Comparison of ENCODE assay signal across 1 cellular context in the genomic region with DNA sequence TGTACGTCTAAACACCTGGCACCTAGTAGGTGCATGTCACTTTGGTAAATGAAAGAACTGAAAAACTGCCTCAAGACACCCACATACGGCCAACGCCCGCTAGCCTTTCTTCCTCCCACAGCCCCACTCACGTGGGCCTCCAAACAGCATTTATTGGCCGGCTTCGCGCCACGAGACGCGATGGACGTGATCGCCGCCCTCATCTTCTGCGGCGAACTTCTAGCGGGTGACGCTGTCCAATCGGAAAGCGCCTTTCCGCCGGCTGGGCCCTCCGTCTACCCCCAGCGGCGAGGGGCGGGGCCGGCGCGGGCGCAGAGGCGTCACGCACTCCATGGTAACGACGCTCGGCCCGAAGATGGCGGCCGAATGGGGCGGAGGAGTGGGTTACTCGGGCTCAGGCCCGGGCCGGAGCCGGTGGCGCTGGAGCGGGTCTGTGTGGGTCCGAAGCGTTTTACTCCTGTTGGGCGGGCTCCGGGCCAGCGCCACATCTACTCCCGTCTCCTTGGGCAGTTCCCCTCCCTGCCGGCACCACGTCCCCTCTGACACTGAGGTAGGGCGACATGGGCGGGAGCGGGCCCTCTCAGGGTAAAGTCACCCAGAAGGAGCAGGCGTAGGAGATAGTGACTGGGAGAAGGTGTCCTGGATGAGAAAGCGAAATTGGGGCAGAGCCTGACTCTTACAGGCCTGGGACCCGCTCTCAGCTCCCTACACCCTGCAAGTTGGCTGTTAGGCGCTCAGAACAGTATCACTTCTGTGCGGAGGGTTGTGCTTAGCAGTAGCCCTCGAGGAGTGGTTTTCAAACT.
TF ChIP-seq lines count a peak whose summit lies in the region.

A gene with protein sequence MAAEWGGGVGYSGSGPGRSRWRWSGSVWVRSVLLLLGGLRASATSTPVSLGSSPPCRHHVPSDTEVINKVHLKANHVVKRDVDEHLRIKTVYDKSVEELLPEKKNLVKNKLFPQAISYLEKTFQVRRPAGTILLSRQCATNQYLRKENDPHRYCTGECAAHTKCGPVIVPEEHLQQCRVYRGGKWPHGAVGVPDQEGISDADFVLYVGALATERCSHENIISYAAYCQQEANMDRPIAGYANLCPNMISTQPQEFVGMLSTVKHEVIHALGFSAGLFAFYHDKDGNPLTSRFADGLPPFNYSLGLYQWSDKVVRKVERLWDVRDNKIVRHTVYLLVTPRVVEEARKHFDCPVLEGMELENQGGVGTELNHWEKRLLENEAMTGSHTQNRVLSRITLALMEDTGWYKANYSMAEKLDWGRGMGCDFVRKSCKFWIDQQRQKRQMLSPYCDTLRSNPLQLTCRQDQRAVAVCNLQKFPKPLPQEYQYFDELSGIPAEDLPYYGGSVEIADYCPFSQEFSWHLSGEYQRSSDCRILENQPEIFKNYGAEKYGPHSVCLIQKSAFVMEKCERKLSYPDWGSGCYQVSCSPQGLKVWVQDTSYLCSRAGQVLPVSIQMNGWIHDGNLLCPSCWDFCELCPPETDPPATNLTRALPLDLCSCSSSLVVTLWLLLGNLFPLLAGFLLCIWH (plus strand): TSS at position 327 of the 803 bp plus-strand sequence. CDS start 29 bp downstream, at position 356.

TF ChIP-seq in HEK293, 187 proteins besides CTCF, POLR2A, EP300 and RAD21 (continued from another document and continues in another):
- TF ChIP-seq, protein P1, sequence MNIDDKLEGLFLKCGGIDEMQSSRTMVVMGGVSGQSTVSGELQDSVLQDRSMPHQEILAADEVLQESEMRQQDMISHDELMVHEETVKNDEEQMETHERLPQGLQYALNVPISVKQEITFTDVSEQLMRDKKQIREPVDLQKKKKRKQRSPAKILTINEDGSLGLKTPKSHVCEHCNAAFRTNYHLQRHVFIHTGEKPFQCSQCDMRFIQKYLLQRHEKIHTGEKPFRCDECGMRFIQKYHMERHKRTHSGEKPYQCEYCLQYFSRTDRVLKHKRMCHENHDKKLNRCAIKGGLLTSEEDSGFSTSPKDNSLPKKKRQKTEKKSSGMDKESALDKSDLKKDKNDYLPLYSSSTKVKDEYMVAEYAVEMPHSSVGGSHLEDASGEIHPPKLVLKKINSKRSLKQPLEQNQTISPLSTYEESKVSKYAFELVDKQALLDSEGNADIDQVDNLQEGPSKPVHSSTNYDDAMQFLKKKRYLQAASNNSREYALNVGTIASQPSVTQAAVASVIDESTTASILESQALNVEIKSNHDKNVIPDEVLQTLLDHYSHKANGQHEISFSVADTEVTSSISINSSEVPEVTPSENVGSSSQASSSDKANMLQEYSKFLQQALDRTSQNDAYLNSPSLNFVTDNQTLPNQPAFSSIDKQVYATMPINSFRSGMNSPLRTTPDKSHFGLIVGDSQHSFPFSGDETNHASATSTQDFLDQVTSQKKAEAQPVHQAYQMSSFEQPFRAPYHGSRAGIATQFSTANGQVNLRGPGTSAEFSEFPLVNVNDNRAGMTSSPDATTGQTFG (tag by site-specific recombination; IDR thresholded peaks at IDR 0.05; ENCODE audit: borderline replicate concordance) = no peak
- TF ChIP-seq ZNF629 (tag by site-specific recombination; IDR thresholded peaks at IDR 0.05) = no peak
- no peak for TF ChIP-seq ZNF776 (tag by site-specific recombination; IDR thresholded peaks at IDR 0.05; ENCODE audit: borderline replicate concordance)
- TF ChIP-seq, protein P2, sequence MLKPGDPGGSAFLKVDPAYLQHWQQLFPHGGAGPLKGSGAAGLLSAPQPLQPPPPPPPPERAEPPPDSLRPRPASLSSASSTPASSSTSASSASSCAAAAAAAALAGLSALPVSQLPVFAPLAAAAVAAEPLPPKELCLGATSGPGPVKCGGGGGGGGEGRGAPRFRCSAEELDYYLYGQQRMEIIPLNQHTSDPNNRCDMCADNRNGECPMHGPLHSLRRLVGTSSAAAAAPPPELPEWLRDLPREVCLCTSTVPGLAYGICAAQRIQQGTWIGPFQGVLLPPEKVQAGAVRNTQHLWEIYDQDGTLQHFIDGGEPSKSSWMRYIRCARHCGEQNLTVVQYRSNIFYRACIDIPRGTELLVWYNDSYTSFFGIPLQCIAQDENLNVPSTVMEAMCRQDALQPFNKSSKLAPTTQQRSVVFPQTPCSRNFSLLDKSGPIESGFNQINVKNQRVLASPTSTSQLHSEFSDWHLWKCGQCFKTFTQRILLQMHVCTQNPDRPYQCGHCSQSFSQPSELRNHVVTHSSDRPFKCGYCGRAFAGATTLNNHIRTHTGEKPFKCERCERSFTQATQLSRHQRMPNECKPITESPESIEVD (tag by site-specific recombination; IDR thresholded peaks at IDR 0.05) = no peak
- TF ChIP-seq, protein P3, sequence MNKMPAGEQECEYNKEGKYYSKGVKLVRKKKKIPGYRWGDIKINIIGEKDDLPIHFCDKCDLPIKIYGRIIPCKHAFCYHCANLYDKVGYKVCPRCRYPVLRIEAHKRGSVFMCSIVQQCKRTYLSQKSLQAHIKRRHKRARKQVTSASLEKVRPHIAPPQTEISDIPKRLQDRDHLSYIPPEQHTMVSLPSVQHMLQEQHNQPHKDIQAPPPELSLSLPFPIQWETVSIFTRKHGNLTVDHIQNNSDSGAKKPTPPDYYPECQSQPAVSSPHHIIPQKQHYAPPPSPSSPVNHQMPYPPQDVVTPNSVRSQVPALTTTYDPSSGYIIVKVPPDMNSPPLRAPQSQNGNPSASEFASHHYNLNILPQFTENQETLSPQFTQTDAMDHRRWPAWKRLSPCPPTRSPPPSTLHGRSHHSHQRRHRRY (tag by site-specific recombination; IDR thresholded peaks at IDR 0.05) = no peak
- no peak for TF ChIP-seq ZNF211 (tag by site-specific recombination; IDR thresholded peaks at IDR 0.05; ENCODE audit: low read depth)
- TF ChIP-seq ZNF510 (tag by site-specific recombination; IDR thresholded peaks at IDR 0.05; ENCODE audit: insufficient replicate concordance) = no peak
- TF ChIP-seq, protein P4, sequence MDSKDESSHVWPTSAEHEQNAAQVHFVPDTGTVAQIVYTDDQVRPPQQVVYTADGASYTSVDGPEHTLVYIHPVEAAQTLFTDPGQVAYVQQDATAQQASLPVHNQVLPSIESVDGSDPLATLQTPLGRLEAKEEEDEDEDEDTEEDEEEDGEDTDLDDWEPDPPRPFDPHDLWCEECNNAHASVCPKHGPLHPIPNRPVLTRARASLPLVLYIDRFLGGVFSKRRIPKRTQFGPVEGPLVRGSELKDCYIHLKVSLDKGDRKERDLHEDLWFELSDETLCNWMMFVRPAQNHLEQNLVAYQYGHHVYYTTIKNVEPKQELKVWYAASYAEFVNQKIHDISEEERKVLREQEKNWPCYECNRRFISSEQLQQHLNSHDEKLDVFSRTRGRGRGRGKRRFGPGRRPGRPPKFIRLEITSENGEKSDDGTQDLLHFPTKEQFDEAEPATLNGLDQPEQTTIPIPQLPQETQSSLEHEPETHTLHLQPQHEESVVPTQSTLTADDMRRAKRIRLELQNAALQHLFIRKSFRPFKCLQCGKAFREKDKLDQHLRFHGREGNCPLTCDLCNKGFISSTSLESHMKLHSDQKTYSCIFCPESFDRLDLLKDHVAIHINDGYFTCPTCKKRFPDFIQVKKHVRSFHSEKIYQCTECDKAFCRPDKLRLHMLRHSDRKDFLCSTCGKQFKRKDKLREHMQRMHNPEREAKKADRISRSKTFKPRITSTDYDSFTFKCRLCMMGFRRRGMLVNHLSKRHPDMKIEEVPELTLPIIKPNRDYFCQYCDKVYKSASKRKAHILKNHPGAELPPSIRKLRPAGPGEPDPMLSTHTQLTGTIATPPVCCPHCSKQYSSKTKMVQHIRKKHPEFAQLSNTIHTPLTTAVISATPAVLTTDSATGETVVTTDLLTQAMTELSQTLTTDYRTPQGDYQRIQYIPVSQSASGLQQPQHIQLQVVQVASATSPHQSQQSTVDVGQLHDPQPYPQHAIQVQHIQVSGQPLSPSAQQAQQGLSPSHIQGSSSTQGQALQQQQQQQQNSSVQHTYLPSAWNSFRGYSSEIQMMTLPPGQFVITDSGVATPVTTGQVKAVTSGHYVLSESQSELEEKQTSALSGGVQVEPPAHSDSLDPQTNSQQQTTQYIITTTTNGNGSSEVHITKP (tag by site-specific recombination; IDR thresholded peaks at IDR 0.05) = no peak
- no peak for TF ChIP-seq ZBTB48 (tag by site-specific recombination; IDR thresholded peaks at IDR 0.05)
- TF ChIP-seq, protein P5, sequence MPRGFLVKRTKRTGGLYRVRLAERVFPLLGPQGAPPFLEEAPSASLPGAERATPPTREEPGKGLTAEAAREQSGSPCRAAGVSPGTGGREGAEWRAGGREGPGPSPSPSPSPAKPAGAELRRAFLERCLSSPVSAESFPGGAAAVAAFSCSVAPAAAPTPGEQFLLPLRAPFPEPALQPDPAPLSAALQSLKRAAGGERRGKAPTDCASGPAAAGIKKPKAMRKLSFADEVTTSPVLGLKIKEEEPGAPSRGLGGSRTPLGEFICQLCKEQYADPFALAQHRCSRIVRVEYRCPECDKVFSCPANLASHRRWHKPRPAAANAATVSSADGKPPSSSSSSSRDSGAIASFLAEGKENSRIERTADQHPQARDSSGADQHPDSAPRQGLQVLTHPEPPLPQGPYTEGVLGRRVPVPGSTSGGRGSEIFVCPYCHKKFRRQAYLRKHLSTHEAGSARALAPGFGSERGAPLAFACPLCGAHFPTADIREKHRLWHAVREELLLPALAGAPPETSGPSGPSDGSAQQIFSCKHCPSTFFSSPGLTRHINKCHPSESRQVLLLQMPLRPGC (tag by site-specific recombination; IDR thresholded peaks at IDR 0.05) = 0 out of 2 replicates have a peak, but pooled peaks have one; percentile 45
- TF ChIP-seq ZNF501 (tag by site-specific recombination; IDR thresholded peaks at IDR 0.05) = no peak
- no peak for TF ChIP-seq ZNF37A (tag by site-specific recombination; IDR thresholded peaks at IDR 0.05)
- peak; percentile 95 for TF ChIP-seq ZBTB8A (tag by site-specific recombination; IDR thresholded peaks at IDR 0.05)
- TF ChIP-seq ZNF548 (tag by site-specific recombination; IDR thresholded peaks at IDR 0.05) = no peak
- no peak for TF ChIP-seq RBAK (tag by site-specific recombination; IDR thresholded peaks at IDR 0.05)
- TF ChIP-seq ZNF112 (tag by site-specific recombination; IDR thresholded peaks at IDR 0.05) = no peak
- TF ChIP-seq ZNF621 (tag by site-specific recombination; IDR thresholded peaks at IDR 0.05) = no peak
- no peak for TF ChIP-seq ZNF248 (tag by site-specific recombination; IDR thresholded peaks at IDR 0.05)
- no peak; the same call in none of the 2 replicates for TF ChIP-seq ZNF366 (tag by site-specific recombination; conservative IDR thresholded peaks at IDR 0.05)
- no peak for TF ChIP-seq FEZF1 (tag by site-specific recombination; IDR thresholded peaks at IDR 0.05)
- no peak for TF ChIP-seq KLF1 (tag by site-specific recombination; IDR thresholded peaks at IDR 0.05)
- no peak for TF ChIP-seq ZNF394 (tag by site-specific recombination; IDR thresholded peaks at IDR 0.05; ENCODE audit: borderline replicate concordance)
- no peak for TF ChIP-seq ZNF830 (tag by site-specific recombination; IDR thresholded peaks at IDR 0.05; ENCODE audit: low read depth)
- TF ChIP-seq ZSCAN16 (tag by site-specific recombination; IDR thresholded peaks at IDR 0.05) = no peak
- TF ChIP-seq, protein P6, sequence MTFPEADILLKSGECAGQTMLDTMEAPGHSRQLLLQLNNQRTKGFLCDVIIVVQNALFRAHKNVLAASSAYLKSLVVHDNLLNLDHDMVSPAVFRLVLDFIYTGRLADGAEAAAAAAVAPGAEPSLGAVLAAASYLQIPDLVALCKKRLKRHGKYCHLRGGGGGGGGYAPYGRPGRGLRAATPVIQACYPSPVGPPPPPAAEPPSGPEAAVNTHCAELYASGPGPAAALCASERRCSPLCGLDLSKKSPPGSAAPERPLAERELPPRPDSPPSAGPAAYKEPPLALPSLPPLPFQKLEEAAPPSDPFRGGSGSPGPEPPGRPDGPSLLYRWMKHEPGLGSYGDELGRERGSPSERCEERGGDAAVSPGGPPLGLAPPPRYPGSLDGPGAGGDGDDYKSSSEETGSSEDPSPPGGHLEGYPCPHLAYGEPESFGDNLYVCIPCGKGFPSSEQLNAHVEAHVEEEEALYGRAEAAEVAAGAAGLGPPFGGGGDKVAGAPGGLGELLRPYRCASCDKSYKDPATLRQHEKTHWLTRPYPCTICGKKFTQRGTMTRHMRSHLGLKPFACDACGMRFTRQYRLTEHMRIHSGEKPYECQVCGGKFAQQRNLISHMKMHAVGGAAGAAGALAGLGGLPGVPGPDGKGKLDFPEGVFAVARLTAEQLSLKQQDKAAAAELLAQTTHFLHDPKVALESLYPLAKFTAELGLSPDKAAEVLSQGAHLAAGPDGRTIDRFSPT (tag by site-specific recombination; IDR thresholded peaks at IDR 0.05) = no peak
- no peak for TF ChIP-seq ZNF157 (tag by site-specific recombination; IDR thresholded peaks at IDR 0.05)
- TF ChIP-seq SETDB1 (IDR thresholded peaks at IDR 0.05; ENCODE audit: insufficient read length, low read length) = no peak
- TF ChIP-seq ZNF626 (tag by site-specific recombination; IDR thresholded peaks at IDR 0.05) = no peak
- no peak for TF ChIP-seq ZNF747 (tag by site-specific recombination; IDR thresholded peaks at IDR 0.05)
- TF ChIP-seq ZNF274 (IDR thresholded peaks at IDR 0.05; ENCODE audit: low read length) = no peak
- no peak for TF ChIP-seq ZNF274 (tag by site-specific recombination; IDR thresholded peaks at IDR 0.05; ENCODE audit: borderline replicate concordance)
- no peak for TF ChIP-seq ZNF596 (tag by site-specific recombination; IDR thresholded peaks at IDR 0.05)
- no peak for TF ChIP-seq ZNF768 (tag by site-specific recombination; IDR thresholded peaks at IDR 0.05)
- TF ChIP-seq, protein P7, sequence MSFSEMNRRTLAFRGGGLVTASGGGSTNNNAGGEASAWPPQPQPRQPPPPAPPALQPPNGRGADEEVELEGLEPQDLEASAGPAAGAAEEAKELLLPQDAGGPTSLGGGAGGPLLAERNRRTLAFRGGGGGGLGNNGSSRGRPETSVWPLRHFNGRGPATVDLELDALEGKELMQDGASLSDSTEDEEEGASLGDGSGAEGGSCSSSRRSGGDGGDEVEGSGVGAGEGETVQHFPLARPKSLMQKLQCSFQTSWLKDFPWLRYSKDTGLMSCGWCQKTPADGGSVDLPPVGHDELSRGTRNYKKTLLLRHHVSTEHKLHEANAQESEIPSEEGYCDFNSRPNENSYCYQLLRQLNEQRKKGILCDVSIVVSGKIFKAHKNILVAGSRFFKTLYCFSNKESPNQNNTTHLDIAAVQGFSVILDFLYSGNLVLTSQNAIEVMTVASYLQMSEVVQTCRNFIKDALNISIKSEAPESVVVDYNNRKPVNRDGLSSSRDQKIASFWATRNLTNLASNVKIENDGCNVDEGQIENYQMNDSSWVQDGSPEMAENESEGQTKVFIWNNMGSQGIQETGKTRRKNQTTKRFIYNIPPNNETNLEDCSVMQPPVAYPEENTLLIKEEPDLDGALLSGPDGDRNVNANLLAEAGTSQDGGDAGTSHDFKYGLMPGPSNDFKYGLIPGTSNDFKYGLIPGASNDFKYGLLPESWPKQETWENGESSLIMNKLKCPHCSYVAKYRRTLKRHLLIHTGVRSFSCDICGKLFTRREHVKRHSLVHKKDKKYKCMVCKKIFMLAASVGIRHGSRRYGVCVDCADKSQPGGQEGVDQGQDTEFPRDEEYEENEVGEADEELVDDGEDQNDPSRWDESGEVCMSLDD (tag by site-specific recombination; IDR thresholded peaks at IDR 0.05) = no peak
- TF ChIP-seq, protein P8, sequence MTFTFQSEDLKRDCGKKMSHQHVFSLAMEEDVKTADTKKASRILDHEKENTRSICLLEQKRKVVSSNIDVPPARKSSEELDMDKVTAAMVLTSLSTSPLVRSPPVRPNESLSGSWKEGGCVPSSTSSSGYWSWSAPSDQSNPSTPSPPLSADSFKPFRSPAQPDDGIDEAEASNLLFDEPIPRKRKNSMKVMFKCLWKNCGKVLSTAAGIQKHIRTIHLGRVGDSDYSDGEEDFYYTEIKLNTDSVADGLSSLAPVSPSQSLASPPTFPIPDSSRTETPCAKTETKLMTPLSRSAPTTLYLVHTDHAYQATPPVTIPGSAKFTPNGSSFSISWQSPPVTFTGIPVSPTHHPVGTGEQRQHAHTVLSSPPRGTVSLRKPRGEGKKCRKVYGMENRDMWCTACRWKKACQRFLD (tag by site-specific recombination; IDR thresholded peaks at IDR 0.05) = no peak
